In the genomic region with DNA sequence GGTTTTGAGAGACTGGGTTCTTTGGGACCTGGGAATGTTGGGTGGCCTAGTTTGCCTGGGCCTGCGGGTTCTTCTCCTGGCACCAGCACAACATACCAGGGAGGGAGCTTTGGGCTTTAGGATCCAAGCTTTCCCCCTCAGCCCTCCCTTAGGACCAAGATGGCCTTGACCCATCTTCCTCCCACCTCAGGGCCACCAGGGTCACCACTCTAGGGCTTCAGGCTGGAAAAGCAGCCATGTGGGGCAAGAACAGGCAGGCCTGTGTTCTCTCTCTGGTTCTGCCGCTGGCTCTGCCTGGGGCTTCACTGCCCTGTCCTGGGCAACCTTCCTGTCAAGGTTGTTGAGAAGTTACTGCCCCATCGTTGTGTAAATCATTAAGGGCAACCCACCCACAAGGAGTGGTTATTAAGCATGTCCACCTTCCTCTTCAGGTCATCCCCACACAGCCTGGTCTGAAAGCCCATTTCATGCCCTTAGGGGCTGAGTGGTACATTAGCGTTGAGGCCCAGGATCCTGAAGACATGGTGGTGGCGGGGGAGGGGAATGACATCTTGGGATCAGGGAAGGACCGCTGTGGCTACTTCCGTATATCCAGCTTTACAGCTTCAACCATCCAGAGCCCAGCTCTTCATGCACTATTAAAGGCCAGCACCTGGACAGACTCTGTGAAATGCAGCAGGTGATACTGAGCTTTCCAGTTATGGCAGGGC, we compare ENCODE assay signal across 1 cellular context.
TF ChIP-seq lines count a peak whose summit lies in the region.

No MANE protein-coding gene starts in this region.

TF ChIP-seq in H1, 55 proteins besides CTCF, POLR2A, EP300 and RAD21:
- TF ChIP-seq BCL11A (IDR thresholded peaks at IDR 0.05; ENCODE audit: low read depth in 2 of 2, low read length in 2 of 2) (no peak), SUZ12 (IDR thresholded peaks at IDR 0.05; ENCODE audit: low read length) (peak; percentile 19; the same call in 1 of the 2 replicates), ZNF274 (IDR thresholded peaks at IDR 0.05; ENCODE audit: borderline replicate concordance, extremely low read depth, low read length) (no peak), JUN (IDR thresholded peaks at IDR 0.05; ENCODE audit: low read depth, low read length) (no peak), CEBPB (IDR thresholded peaks at IDR 0.05; ENCODE audit: low read depth, low read length) (no peak)
